ENCODE assay signal across 9 cellular contexts in genomic region chr4:123599061-123599919, GRCh38.
DNase-seq lines count a peak whose midpoint lies in the region; ATAC-seq and TF ChIP-seq lines count a peak whose summit lies in the region.
"Had no signal": no experiment of that assay in that cellular context is flagged by ENCODE, and none has a peak within 500 bp of the region (broad histone marks: within the 10 kb centered on the region; RNA-seq: fewer than 3 reads in every experiment).

No MANE protein-coding gene starts in this region.

- CTCF ChIA-PET in WTC11 (lab: Charles Lee) = interaction anchor here (1.0 to 1.2 kb wide), 3 partner anchors 18 to 174 kb away, joined by 3 to 4 read pairs (median 4); no protein-coding TSS in a partner anchor

- DNase-seq in WTC11 (ENCODE audit: low spot score) (no peak), left lung (no peak), coronary artery (ENCODE audit: low spot score) (no peak), NCI-H187 (lab: John Stamatoyannopoulos, UW) (no peak), H7 (no peak), NCI-H510A (lab: John Stamatoyannopoulos, UW) (no peak)

- H3K27ac Mint-ChIP-seq in WTC11 = peak overlapping the region; percentile 98

- intact Hi-C loops in left lung (cut with DNase I) = no loop called here

- H3K27ac ChIP-seq in left lung (peak overlapping the region; percentile 20 to 69), coronary artery (no peak overlapping the region)

- TF ChIP-seq CTCF in WTC11 (IDR thresholded peaks at IDR 0.05) = no peak
- TF ChIP-seq CTCF in left lung (IDR thresholded peaks at IDR 0.05) = no peak
- TF ChIP-seq CTCF in coronary artery (IDR thresholded peaks at IDR 0.05) = no peak

- peaks cover 6 to 36% of the 10 kb centered on the region in 2 donors for H3K4me1 ChIP-seq in left lung

- H3K9me3 Mint-ChIP-seq in WTC11 = peaks cover 6% of the 10 kb centered on the region

- H3K4me1 Mint-ChIP-seq in WTC11 = peaks cover 47% of the 10 kb centered on the region

- no peaks in the 10 kb centered on the region for H3K9me3 ChIP-seq in left lung

- H3K36me3 ChIP-seq in left lung = no peaks in the 10 kb centered on the region
- H3K36me3 ChIP-seq in H7 (replicated peaks; ENCODE audit: control insufficient read depth, insufficient read depth, low read length) = no peaks in the 10 kb centered on the region

- no peaks in the 10 kb centered on the region for H3K27me3 ChIP-seq in left lung
- H3K27me3 ChIP-seq in H7 (ENCODE audit: control insufficient read depth, insufficient read depth, low read length) = no peaks in the 10 kb centered on the region

- H3K27me3 Mint-ChIP-seq in WTC11 (ENCODE audit: low read depth) = no peaks in the 10 kb centered on the region; the same call in 1 of the 2 replicates

- peak; percentile 5 for ATAC-seq in GM18858 (IDR thresholded peaks at IDR 0.05; ENCODE audit: unreplicated experiment)
- peak; percentile 7 for ATAC-seq in HG02884 (IDR thresholded peaks at IDR 0.05; ENCODE audit: unreplicated experiment)
- no peak for ATAC-seq in WTC11
- peak; percentile 50 for ATAC-seq in left lung
- ATAC-seq: HCT116 had no signal

- no peaks in the 10 kb centered on the region for H3K36me3 Mint-ChIP-seq in WTC11

- POLR2A ChIA-PET in WTC11 (lab: Charles Lee) = no interaction called here

- no peak overlapping the region for H3K4me3 ChIP-seq in left lung
- no peak overlapping the region for H3K4me3 ChIP-seq in coronary artery
- no peak overlapping the region for H3K4me3 ChIP-seq in H7 (ENCODE audit: insufficient read depth, low read depth, low read length)

- H3K4me3 Mint-ChIP-seq in WTC11 = no peak overlapping the region

TF ChIP-seq in WTC11, 78 proteins besides CTCF, POLR2A, EP300 and RAD21 (continues in another document):
- TF ChIP-seq AFF4 (CRISPR knock-in tag; IDR thresholded peaks at IDR 0.05; ENCODE audit: borderline replicate concordance) = no peak
- no peak for TF ChIP-seq STAT6 (CRISPR knock-in tag; conservative IDR thresholded peaks at IDR 0.05; ENCODE audit: low read depth)
- TF ChIP-seq ZNF671 (CRISPR knock-in tag; IDR thresholded peaks at IDR 0.05) = no peak
- TF ChIP-seq IRF2 (CRISPR knock-in tag; IDR thresholded peaks at IDR 0.05; ENCODE audit: borderline replicate concordance, low read depth) = no peak
- no peak for TF ChIP-seq HMGA2 (CRISPR knock-in tag; IDR thresholded peaks at IDR 0.05)
- no peak for TF ChIP-seq MAX (CRISPR knock-in tag; IDR thresholded peaks at IDR 0.05)
- TF ChIP-seq ZNF425 (CRISPR knock-in tag; conservative IDR thresholded peaks at IDR 0.05) = no peak
- no peak for TF ChIP-seq ZNF219 (CRISPR knock-in tag; IDR thresholded peaks at IDR 0.05; ENCODE audit: borderline replicate concordance)
- TF ChIP-seq NR2C2 (CRISPR knock-in tag; IDR thresholded peaks at IDR 0.05) = no peak
- no peak for TF ChIP-seq FOXP1 (CRISPR knock-in tag; IDR thresholded peaks at IDR 0.05; ENCODE audit: borderline replicate concordance)
- no peak for TF ChIP-seq NFE2L1 (CRISPR knock-in tag; IDR thresholded peaks at IDR 0.05)
- TF ChIP-seq FOXP4 (CRISPR knock-in tag; IDR thresholded peaks at IDR 0.05) = no peak
- TF ChIP-seq TEAD4 (CRISPR knock-in tag; IDR thresholded peaks at IDR 0.05) = no peak
- TF ChIP-seq TEAD1 (CRISPR knock-in tag; IDR thresholded peaks at IDR 0.05) = no peak
- TF ChIP-seq NR1H2 (CRISPR knock-in tag; IDR thresholded peaks at IDR 0.05) = no peak
- TF ChIP-seq ATF3 (CRISPR knock-in tag; conservative IDR thresholded peaks at IDR 0.05) = no peak
- no peak for TF ChIP-seq PRRX2 (CRISPR knock-in tag; IDR thresholded peaks at IDR 0.05)

Comparison
In these comparisons a context has a peak if more than half of its experiments do, and no peak if none do; other contexts are left out.
1. H3K27ac ChIP-seq: peak in left lung (2 of 2); none in coronary artery (0 of 2).